Comparison of ENCODE assay signal across 12 cellular contexts in genomic region chr3:9036327-9037112, GRCh38.
DNase-seq lines count a peak whose midpoint lies in the region; ATAC-seq and TF ChIP-seq lines count a peak whose summit lies in the region.
"Had no signal": no experiment of that assay in that cellular context is flagged by ENCODE, and none has a peak within 500 bp of the region (broad histone marks: within the 10 kb centered on the region; RNA-seq: fewer than 3 reads in every experiment).

No MANE protein-coding gene starts in this region.

- H3K4me2 ChIP-seq in SK-N-SH = no peak overlapping the region
- H3K4me2 ChIP-seq: A549 had no signal

- TF ChIP-seq CTCF in SK-N-SH (IDR thresholded peaks at IDR 0.05) = no peak

- ATAC-seq in SK-N-SH treated with all-trans-retinoic acid at 6 μM for 48 hours (no peak), esophagus mucosa (peak; percentile 38), HG02938 (IDR thresholded peaks at IDR 0.05; ENCODE audit: unreplicated experiment) (no peak), GM19351 (IDR thresholded peaks at IDR 0.05; ENCODE audit: unreplicated experiment) (no peak)
- ATAC-seq: A549; activated CD4-positive, CD25-positive, alpha-beta regulatory T cell treated with anti-CD3 and anti-CD28 coated beads, Interleukin-2, amount 50 U/mL, for 24 hours had no signal

- CTCF ChIA-PET in SK-N-SH (lab: Yijun Ruan, JAX) = interaction anchor here (0.7 to 2.2 kb wide), 5 partner anchors 13 to 266 kb away, joined by 3 to 9 read pairs (median 6); no protein-coding TSS in a partner anchor

- peaks cover 0 to 27% of the 10 kb centered on the region in 2 experiments; a peak in 2 of 4 replicates for H3K4me1 ChIP-seq in SK-N-SH (ENCODE audit: control insufficient read depth in 1 of 2, insufficient read depth in 2 of 2, low read depth in 1 of 2, low read length in 1 of 2)
- H3K4me1 ChIP-seq in muscle layer of colon (ENCODE audit: insufficient read depth, low read length) = peaks cover 17% of the 10 kb centered on the region
- H3K4me1 ChIP-seq: A549 had no signal

- TF ChIP-seq RAD21 in SK-N-SH (IDR thresholded peaks at IDR 0.05; ENCODE audit: low read length) = no peak

- no peak overlapping the region for H2AFZ ChIP-seq in SK-N-SH (ENCODE audit: low read depth)

- H3K79me2 ChIP-seq in SK-N-SH (ENCODE audit: insufficient read depth) = no peaks in the 10 kb centered on the region

- H3K9me3 ChIP-seq in SK-N-SH = no peaks in the 10 kb centered on the region
- H3K9me3 ChIP-seq in muscle layer of colon (ENCODE audit: low read length) = no peaks in the 10 kb centered on the region
- H3K9me3 ChIP-seq: A549 had no signal

- H3K27me3 ChIP-seq in SK-N-SH (ENCODE audit: insufficient read depth) (no peaks in the 10 kb centered on the region), muscle layer of colon (ENCODE audit: control insufficient read depth in 1 of 2, insufficient read depth in 2 of 2, low read length in 2 of 2) (no peaks in the 10 kb centered on the region)

- WGBS in SK-N-SH (ENCODE audit: low lambda C conversion rate) = 52% methylated on average over 9 of the region's 9 CpGs

- no peaks in the 10 kb centered on the region for H3K9me2 ChIP-seq in SK-N-SH

- DNase-seq in SK-N-SH (peak; percentile 54), OCI-M2 (lab: John Stamatoyannopoulos, UW; ENCODE audit: unreplicated experiment) (no peak)
- DNase-seq in effector CD8-positive, alpha-beta T cell (lab: John Stamatoyannopoulos, UW) = no peak
- DNase-seq: activated naive CD8-positive, alpha-beta T cell treated with anti-CD3 and anti-CD28 coated beads for 36 hours had no signal

- H3K9ac ChIP-seq in SK-N-SH = no peak overlapping the region
- no peak overlapping the region for H3K9ac ChIP-seq in muscle layer of colon (ENCODE audit: low read length)

- no peak for TF ChIP-seq EP300 in SK-N-SH (IDR thresholded peaks at IDR 0.05; ENCODE audit: borderline replicate concordance in 1 of 2, low read depth in 1 of 2, low read length in 1 of 2)

- peak overlapping the region in 1 of 2 experiments; percentile 39; a peak in 2 of 4 replicates for H3K27ac ChIP-seq in SK-N-SH (ENCODE audit: low read depth in 2 of 2, low read length in 1 of 2)
- H3K27ac ChIP-seq in muscle layer of colon (ENCODE audit: low read depth, low read length) = peak overlapping the region; percentile 4
- H3K27ac ChIP-seq: A549, epithelial cell of prostate had no signal

- H3F3A ChIP-seq in SK-N-SH (replicated peaks; ENCODE audit: insufficient read depth) = no peaks in the 10 kb centered on the region

- no peaks in the 10 kb centered on the region for H4K20me1 ChIP-seq in SK-N-SH (ENCODE audit: insufficient read depth)

- H3K36me3 ChIP-seq in SK-N-SH (replicated peaks in 1 of 2; ENCODE audit: control insufficient read depth in 1 of 2, insufficient read depth in 2 of 2, low read length in 1 of 2) (no peaks in the 10 kb centered on the region), muscle layer of colon (ENCODE audit: insufficient read depth, low read length) (no peaks in the 10 kb centered on the region)

- H3K4me3 ChIP-seq in SK-N-SH (ENCODE audit: low read depth in 2 of 2, low read length in 1 of 2) (no peak overlapping the region), muscle layer of colon (ENCODE audit: low read depth in 1 of 2, low read length in 2 of 2) (peak overlapping the region in 1 of 2 donors; percentile 25)
- H3K4me3 ChIP-seq: A549 had no signal

- POLR2A ChIA-PET in SK-N-SH (lab: Yijun Ruan, JAX) = no interaction called here

TF ChIP-seq in SK-N-SH, 30 proteins besides CTCF, POLR2A, EP300 and RAD21 (continues in another document):
- no peak for TF ChIP-seq USF2 (IDR thresholded peaks at IDR 0.05; ENCODE audit: borderline replicate concordance, low read depth, low read length)
- no peak for TF ChIP-seq RXRA (IDR thresholded peaks at IDR 0.05; ENCODE audit: borderline replicate concordance, low read depth)
- TF ChIP-seq FOXJ3 (CRISPR knock-in tag; IDR thresholded peaks at IDR 0.05) = no peak
- no peak for TF ChIP-seq NRF1 (IDR thresholded peaks at IDR 0.05; ENCODE audit: low read depth, low read length)
- TF ChIP-seq REST (IDR thresholded peaks at IDR 0.05; ENCODE audit: low read depth, low read length) = no peak
- TF ChIP-seq TEAD4 (IDR thresholded peaks at IDR 0.05; ENCODE audit: borderline replicate concordance, insufficient read depth) = no peak
- TF ChIP-seq SMC3 (IDR thresholded peaks at IDR 0.05; ENCODE audit: low read depth, low read length) = no peak
- no peak for TF ChIP-seq ELF1 (IDR thresholded peaks at IDR 0.05)

TF ChIP-seq in SK-N-SH treated with all-trans-retinoic acid at 6 μM for 48 hours, 23 proteins besides CTCF, POLR2A, EP300 and RAD21:
- no peak for TF ChIP-seq ZFP30 (CRISPR knock-in tag; IDR thresholded peaks at IDR 0.05)
TF ChIP-seq in SK-N-SH treated with all-trans-retinoic acid at 6 μM for 48 hours: peak in this region for 0.
